Comparison of ENCODE assay signal across 21 cellular contexts in the genomic region with DNA sequence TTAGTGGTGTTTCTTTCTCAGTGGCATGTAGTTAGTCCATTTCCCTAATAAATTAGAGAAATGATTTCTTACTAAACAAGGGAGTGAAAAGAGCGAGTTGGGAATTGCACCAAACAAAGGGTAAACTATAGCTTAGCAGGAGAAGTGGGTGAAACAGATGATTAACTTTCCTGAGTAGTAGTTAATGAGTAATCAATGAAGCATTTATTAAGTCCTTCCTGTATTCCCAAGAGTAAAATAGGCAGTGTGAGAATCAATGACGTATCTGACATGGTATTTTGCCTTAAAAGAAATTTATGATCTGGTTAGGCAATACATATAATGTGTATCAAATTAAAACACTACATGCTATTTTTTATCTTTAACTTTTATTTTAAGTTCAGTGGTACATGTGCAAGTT.
"Had no signal": no experiment of that assay in that cellular context is flagged by ENCODE, and none has a peak within 500 bp of the region (broad histone marks: within the 10 kb centered on the region; RNA-seq: fewer than 3 reads in every experiment).

No MANE protein-coding gene starts in this region.

- H3K4me3 Mint-ChIP-seq: activated B cell treated with CpG ODN at 0.5 μM for 24 hours; activated CD8-positive, alpha-beta T cell treated with anti-CD3 and anti-CD28 coated beads, Interleukin-2, amount 10 ng/mL, durations not matched to agents 7 days and 5 days; activated naive CD4-positive, alpha-beta T cell treated with anti-CD3 and anti-CD28 coated beads for 36 hours; activated T-cell treated with anti-CD3 and anti-CD28 coated beads, Interleukin-2, amount 50 U/mL, for 24 hours; immature natural killer cell; mesothelial cell of epicardium; natural killer cell treated with Interleukin-12 subunit alpha and Interleukin-12 subunit beta and Interleukin-15 and Interleukin-18, amount 100 ng/mL, for 72 hours had no signal

- H3K9me3 ChIP-seq: body of pancreas, tibial nerve had no signal

- H3K36me3 ChIP-seq: tibial nerve had no signal

- H3K4me3 ChIP-seq: body of pancreas, dorsolateral prefrontal cortex, lung, tibial nerve had no signal

- H2AFZ ChIP-seq: parathyroid adenoma had no signal

- H3K9me3 Mint-ChIP-seq: activated B cell treated with CpG ODN at 0.5 μM for 24 hours; activated naive CD4-positive, alpha-beta T cell treated with anti-CD3 and anti-CD28 coated beads for 36 hours; activated T-cell treated with anti-CD3 and anti-CD28 coated beads, Interleukin-2, amount 50 U/mL, for 24 hours; mesothelial cell of epicardium; natural killer cell treated with Interleukin-12 subunit alpha and Interleukin-12 subunit beta and Interleukin-15 and Interleukin-18, amount 100 ng/mL, for 72 hours had no signal

- H3K4me1 Mint-ChIP-seq: activated B cell treated with CpG ODN at 0.5 μM for 24 hours, immature natural killer cell had no signal

- ATAC-seq: activated CD8-positive, alpha-beta T cell treated with anti-CD3 and anti-CD28 coated beads, Interleukin-2, amount 10 ng/mL, durations not matched to agents 7 days and 5 days; body of pancreas; left lobe of liver; natural killer cell treated with Interleukin-12 subunit alpha and Interleukin-12 subunit beta and Interleukin-15 and Interleukin-18, amount 100 ng/mL, for 72 hours; stimulated activated naive CD8-positive, alpha-beta T cell treated with anti-CD3 and anti-CD28 coated beads, Interleukin-15, Interleukin-2, amounts not matched to agents 100 U/mL and 50 U/mL, for 24 hours had no signal

- DNase-seq: activated B cell treated with CpG ODN at 0.5 μM for 24 hours; activated CD4-positive, alpha-beta T cell treated with anti-CD3 and anti-CD28 coated beads for 48 hours; activated CD8-positive, alpha-beta T cell treated with anti-CD3 and anti-CD28 coated beads, Interleukin-2, amount 10 ng/mL, durations not matched to agents 7 days and 5 days; activated naive CD4-positive, alpha-beta T cell treated with anti-CD3 and anti-CD28 coated beads for 36 hours; activated T-cell treated with anti-CD3 and anti-CD28 coated beads, Interleukin-2, amount 50 U/mL, for 24 hours; body of pancreas; caudate nucleus; dorsolateral prefrontal cortex; immature natural killer cell; stimulated activated CD4-positive, alpha-beta T cell treated with anti-CD3 and anti-CD28 coated beads, Interleukin-2, amount 100 ng/mL, for 24 hours; stimulated activated naive CD8-positive, alpha-beta T cell treated with anti-CD3 and anti-CD28 coated beads, Interleukin-15, Interleukin-2, amounts not matched to agents 100 U/mL and 50 U/mL, for 24 hours; substantia nigra; T-helper 1 cell; T-helper 9 cell had no signal

- FAIRE-seq: urothelium cell line had no signal

- H3K36me3 Mint-ChIP-seq: immature natural killer cell; mesothelial cell of epicardium; natural killer cell treated with Interleukin-12 subunit alpha and Interleukin-12 subunit beta and Interleukin-15 and Interleukin-18, amount 100 ng/mL, for 72 hours had no signal

- H3K9ac ChIP-seq: parathyroid adenoma had no signal

- H3K4me1 ChIP-seq: parathyroid adenoma had no signal

- H3K27me3 ChIP-seq: body of pancreas, tibial nerve had no signal

- H3K27ac Mint-ChIP-seq: activated B cell treated with CpG ODN at 0.5 μM for 24 hours; activated CD8-positive, alpha-beta T cell treated with anti-CD3 and anti-CD28 coated beads, Interleukin-2, amount 10 ng/mL, durations not matched to agents 7 days and 5 days; activated naive CD4-positive, alpha-beta T cell treated with anti-CD3 and anti-CD28 coated beads for 36 hours; activated T-cell treated with anti-CD3 and anti-CD28 coated beads, Interleukin-2, amount 50 U/mL, for 24 hours; immature natural killer cell; mesothelial cell of epicardium; natural killer cell treated with Interleukin-12 subunit alpha and Interleukin-12 subunit beta and Interleukin-15 and Interleukin-18, amount 100 ng/mL, for 72 hours had no signal

- H3K79me2 ChIP-seq: parathyroid adenoma had no signal

- H3K27me3 Mint-ChIP-seq: activated B cell treated with CpG ODN at 0.5 μM for 24 hours had no signal

- H3K27ac ChIP-seq: body of pancreas, dorsolateral prefrontal cortex, parathyroid adenoma, tibial nerve had no signal
